In genomic region chr3:193563999-193564398, GRCh38 we compare ENCODE assay signal across 9 cellular contexts. TPM values are rescaled to one million over a fixed set of nuclear protein-coding genes. Genes with fewer than 3 reads are reported as not detected.
DNase-seq lines count a peak whose midpoint lies in the region; ATAC-seq, FAIRE-seq and TF ChIP-seq lines count a peak whose summit lies in the region.
"Had no signal": no experiment of that assay in that cellular context is flagged by ENCODE, and none has a peak within 500 bp of the region (broad histone marks: within the 10 kb centered on the region; RNA-seq: fewer than 3 reads in every experiment).

No MANE protein-coding gene starts in this region.

- TF ChIP-seq CTCF in bronchial epithelial cell (IDR thresholded peaks at IDR 0.05; ENCODE audit: insufficient read depth, low read length, severe bottlenecking) = peak; percentile 85
- peak; percentile 11 for TF ChIP-seq CTCF in mucosa of descending colon (IDR thresholded peaks at IDR 0.05)
- TF ChIP-seq CTCF in prostate gland (IDR thresholded peaks at IDR 0.05) = no peak

- no peak for TF ChIP-seq POLR2A in prostate gland (IDR thresholded peaks at IDR 0.05)

- no peak for FAIRE-seq in bronchial epithelial cell (lab: Jason Lieb, UNC)

- no peak overlapping the region for H3K27ac ChIP-seq in prostate gland
- H3K27ac ChIP-seq: psoas muscle had no signal

- DNase-seq in NCI-H2081 (lab: John Stamatoyannopoulos, UW) (peak; percentile 47 to 69), NCI-H2081 treated with DMSO at 0.1 percent for 48 hours (lab: John Stamatoyannopoulos, UW) (no peak), M059J (ENCODE audit: low read depth) (peak; percentile 27), bronchial epithelial cell (ENCODE audit: low read depth) (peak; percentile 57), mucosa of descending colon (peak in 2 of 3 donors; percentile 57 to 71), prostate gland (ENCODE audit: low spot score) (no peak), GOT3 (lab: John Stamatoyannopoulos, UW) (no peak), GM19240 (ENCODE audit: insufficient read length, low spot score) (no peak)
- DNase-seq: psoas muscle had no signal

- intact Hi-C loops in mucosa of descending colon (cut with DNase I, micrococcal nuclease) = loop anchor here in 1 of 2 donors (5.0 kb wide), 1 partner anchor 102 kb away; no protein-coding TSS in a partner anchor
- intact Hi-C loops in prostate gland (cut with DNase I) = no loop called here

- 86% methylated on average over 1 of the region's 1 CpG for WGBS in prostate gland

- no peaks in the 10 kb centered on the region for H3K27me3 ChIP-seq in bronchial epithelial cell (ENCODE audit: control insufficient read depth, insufficient read depth, low read length)
- no peaks in the 10 kb centered on the region for H3K27me3 ChIP-seq in prostate gland (replicated peaks; ENCODE audit: insufficient read depth)

- no peaks in the 10 kb centered on the region for H3K36me3 ChIP-seq in bronchial epithelial cell (ENCODE audit: control insufficient read depth, insufficient read depth, low read length)
- no peaks in the 10 kb centered on the region for H3K36me3 ChIP-seq in mucosa of descending colon (ENCODE audit: low read depth)
- no peaks in the 10 kb centered on the region for H3K36me3 ChIP-seq in prostate gland

- no peaks in the 10 kb centered on the region for H3K4me1 ChIP-seq in mucosa of descending colon (ENCODE audit: low read depth)
- H3K4me1 ChIP-seq in prostate gland (replicated peaks) = no peaks in the 10 kb centered on the region
- H3K4me1 ChIP-seq: psoas muscle had no signal

- H3K4me3 ChIP-seq in bronchial epithelial cell (ENCODE audit: low read depth, low read length) (no peak overlapping the region), mucosa of descending colon (no peak overlapping the region), prostate gland (no peak overlapping the region)
- H3K4me3 ChIP-seq: psoas muscle had no signal

- ATAC-seq in mucosa of descending colon = peak; percentile 96
- ATAC-seq: psoas muscle had no signal

- no peaks in the 10 kb centered on the region for H3K9me3 ChIP-seq in mucosa of descending colon
- H3K9me3 ChIP-seq in prostate gland = no peaks in the 10 kb centered on the region
- H3K9me3 ChIP-seq: psoas muscle had no signal

RNA-seq across cellular contexts. Expression of gene ATP13A4, which starts 9.3 kb away (rescaled TPM):
- total RNA-seq in M059J (2014; rRNA removed; shearing (Covaris generic)) = 0.10 TPM in 1 of 2 replicates, not detected in the other
- 4.2 and 37.3 TPM in 2 replicates for total RNA-seq in bronchial epithelial cell
- 10 to 100 TPM in 2 of 3 donors, 1 to 10 TPM in 1; 7.3 to 33.6 (median 19.1) TPM for total RNA-seq in mucosa of descending colon
- total RNA-seq in prostate gland = 1 to 10 TPM in 1 of 2 donors, not detected in 1; 2.0 TPM

RNA-seq across cellular contexts. Expression of gene OPA1, which starts 29.0 kb away (rescaled TPM):
- total RNA-seq in M059J (2014; rRNA removed; shearing (Covaris generic)) = 37.2 and 54.8 TPM in 2 replicates
- total RNA-seq in bronchial epithelial cell (79.8 and 88.2 TPM in 2 replicates), mucosa of descending colon (10 to 100 TPM; 67.8 to 90.8 (median 82.1) TPM), prostate gland (10 to 100 TPM; 27.1 to 45.1 TPM)

Comparison
In these comparisons a context has a peak if more than half of its experiments do, and no peak if none do; other contexts are left out.
1. DNase-seq: peak in NCI-H2081 (2 of 2), M059J (single experiment), bronchial epithelial cell (single experiment) and mucosa of descending colon (2 of 3); none in NCI-H2081 treated with DMSO at 0.1 percent for 48 hours (single experiment), prostate gland (single experiment), GOT3 (single experiment) and GM19240 (single experiment).
2. CTCF ChIP-seq: peak in bronchial epithelial cell (single experiment) and mucosa of descending colon (single experiment); none in prostate gland (0 of 4).